Comparison of ENCODE assay signal across 16 cellular contexts in the genomic region with DNA sequence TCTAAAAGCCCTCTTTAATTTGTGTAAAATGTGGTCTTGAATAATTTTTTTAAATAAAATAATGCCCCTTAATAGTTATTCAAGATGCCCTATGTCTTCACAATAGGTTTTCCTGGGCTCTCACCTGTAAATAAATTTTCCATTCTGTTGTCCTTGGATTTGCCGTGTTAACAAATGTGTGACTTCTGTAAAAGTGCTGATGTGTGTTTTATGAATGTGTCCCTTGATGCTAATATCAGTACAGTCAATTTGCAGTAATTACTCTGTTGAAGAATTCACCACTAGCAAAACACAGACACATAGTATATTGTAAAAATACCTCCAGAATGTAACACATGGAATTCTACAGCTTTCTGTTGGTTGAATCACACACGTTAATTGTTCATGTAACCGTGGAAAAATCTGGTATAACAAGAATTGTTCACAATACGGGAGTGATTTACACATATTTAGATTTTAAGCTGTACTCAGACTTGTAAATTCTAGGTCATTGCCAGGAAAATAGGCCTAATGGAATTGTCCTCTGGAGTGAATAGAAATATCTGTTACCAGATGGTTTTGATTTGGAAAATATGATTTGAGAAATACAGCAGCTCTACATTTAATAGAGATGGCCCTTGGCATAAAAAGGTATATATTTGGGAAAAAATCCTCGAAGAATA. TPM values are rescaled to one million over a fixed set of nuclear protein-coding genes. Genes with fewer than 3 reads are reported as not detected.
A peak's percentile ranks its signal among the peaks of the same experiment; 100 is the strongest.
DNase-seq lines count a peak whose midpoint lies in the region; ATAC-seq and TF ChIP-seq lines count a peak whose summit lies in the region.
"Had no signal": no experiment of that assay in that cellular context is flagged by ENCODE, and none has a peak within 500 bp of the region (broad histone marks: within the 10 kb centered on the region; RNA-seq: fewer than 3 reads in every experiment).

No MANE protein-coding gene starts in this region.

- peaks cover 19% of the 10 kb centered on the region for H3K4me1 ChIP-seq in GM23248 (ENCODE audit: insufficient read depth)
- H3K4me1 ChIP-seq in adipocyte (ENCODE audit: control insufficient read depth, insufficient read depth, low read length): peaks cover 5% of the 10 kb centered on the region
- peaks cover 2% of the 10 kb centered on the region for H3K4me1 ChIP-seq in mesenchymal stem cell (ENCODE audit: control insufficient read depth, insufficient read depth, low read depth, low read length)
- H3K4me1 ChIP-seq: SJCRH30 had no signal

- no peak overlapping the region for H2BK120ac ChIP-seq in mesenchymal stem cell (ENCODE audit: low read depth, low read length)

- H3K36me3 ChIP-seq in GM23248 (ENCODE audit: low read depth) (peaks cover 31% of the 10 kb centered on the region; the same call in 1 of the 2 replicates), adipocyte (ENCODE audit: control insufficient read depth, insufficient read depth, low read length, severe bottlenecking) (peaks cover 3% of the 10 kb centered on the region), mesenchymal stem cell (ENCODE audit: control insufficient read depth in 1 of 2, insufficient read depth in 2 of 2, low read depth in 1 of 2, low read length in 2 of 2) (no peaks in the 10 kb centered on the region)
- H3K36me3 ChIP-seq: SJCRH30 had no signal

- no peak overlapping the region for H4K91ac ChIP-seq in mesenchymal stem cell (ENCODE audit: low read length)

- no peak overlapping the region for H4K8ac ChIP-seq in mesenchymal stem cell (ENCODE audit: low read length)

- DNase-seq in AG10803 (ENCODE audit: low read depth) (peak; percentile 94), GM23248 (peak; percentile 62), adipocyte (ENCODE audit: low read depth) (peak; percentile 28), mesenchymal stem cell (no peak), NOMO-1 treated with DMSO at 0.1 percent for 48 hours (lab: John Stamatoyannopoulos, UW; ENCODE audit: unreplicated experiment) (no peak), lower leg skin (ENCODE audit: low spot score in 2 of 2) (no peak)
- DNase-seq: CD4-positive, CD25-positive, alpha-beta regulatory T cell; DMS79; NCI-H1105 treated with DMSO at 0.1 percent for 48 hours; NCI-H2029 treated with DMSO at 0.1 percent for 48 hours; NCI-H226; NCI-H510A treated with DMSO at 0.1 percent for 48 hours; NCI-H82; OCI-M1; SJCRH30 had no signal

- H3F3A ChIP-seq in GM23248 (ENCODE audit: insufficient read depth): peaks cover 38% of the 10 kb centered on the region

- no peaks in the 10 kb centered on the region for H3K79me1 ChIP-seq in mesenchymal stem cell (replicated peaks; ENCODE audit: low read length, poor library complexity, severe bottlenecking)

- no peaks in the 10 kb centered on the region for H3K9me3 ChIP-seq in GM23248 (ENCODE audit: low read depth)
- peaks cover 6% of the 10 kb centered on the region for H3K9me3 ChIP-seq in adipocyte (ENCODE audit: control insufficient read depth, low read length)
- peaks cover 4% of the 10 kb centered on the region for H3K9me3 ChIP-seq in mesenchymal stem cell (ENCODE audit: control insufficient read depth, low read length)

- no peak overlapping the region for H3K4ac ChIP-seq in mesenchymal stem cell (ENCODE audit: low read depth in 1 of 2, low read length in 2 of 2)

- H2BK12ac ChIP-seq in mesenchymal stem cell (ENCODE audit: low read length in 2 of 2): no peak overlapping the region

- no peak for TF ChIP-seq POLR2A in lower leg skin (IDR thresholded peaks at IDR 0.05)

- H3K4me2 ChIP-seq in GM23248 (ENCODE audit: unreplicated experiment) (peak overlapping the region; percentile 38), mesenchymal stem cell (ENCODE audit: low read length, poor library complexity, severe bottlenecking) (no peak overlapping the region)

- no peak overlapping the region for H3K18ac ChIP-seq in mesenchymal stem cell (ENCODE audit: low read depth in 1 of 2, low read length in 2 of 2)

- no peak overlapping the region for H2BK5ac ChIP-seq in mesenchymal stem cell (ENCODE audit: low read depth, low read length, poor library complexity, severe bottlenecking)

- H3K27ac ChIP-seq in GM23248: peak overlapping the region; percentile 46
- no peak overlapping the region for H3K27ac ChIP-seq in mesenchymal stem cell (ENCODE audit: low read length, poor library complexity, severe bottlenecking)
- H3K27ac ChIP-seq: SJCRH30 had no signal

- H4K20me1 ChIP-seq in GM23248 (ENCODE audit: insufficient read depth): no peaks in the 10 kb centered on the region

- no peak for ATAC-seq in HG03159 (IDR thresholded peaks at IDR 0.05; ENCODE audit: unreplicated experiment)

- H3K27me3 ChIP-seq in GM23248 (replicated peaks; ENCODE audit: insufficient read depth) (no peaks in the 10 kb centered on the region), adipocyte (replicated peaks; ENCODE audit: control insufficient read depth, insufficient read depth, low read length) (no peaks in the 10 kb centered on the region), mesenchymal stem cell (ENCODE audit: control insufficient read depth in 1 of 2, insufficient read depth in 1 of 2, low read length in 2 of 2) (no peaks in the 10 kb centered on the region)
- H3K27me3 ChIP-seq: SJCRH30 had no signal

- H2BK15ac ChIP-seq in mesenchymal stem cell (ENCODE audit: low read depth, poor library complexity, severe bottlenecking): no peak overlapping the region

- H3K23ac ChIP-seq in mesenchymal stem cell (ENCODE audit: low read length in 2 of 2): no peak overlapping the region

- H2AFZ ChIP-seq in GM23248 (0 out of 2 replicates have a peak overlapping the region, but pooled peaks have one; percentile 37), mesenchymal stem cell (ENCODE audit: low read depth, low read length) (no peak overlapping the region)

- TF ChIP-seq CTCF in AG10803 (conservative IDR thresholded peaks at IDR 0.05; ENCODE audit: low read length): no peak
- no peak for TF ChIP-seq CTCF in lower leg skin (IDR thresholded peaks at IDR 0.05)

- H3K4me3 ChIP-seq in AG10803 (ENCODE audit: low read length) (no peak overlapping the region), GM23248 (no peak overlapping the region), adipocyte (ENCODE audit: low read length) (no peak overlapping the region), mesenchymal stem cell (ENCODE audit: insufficient read depth in 1 of 2, low read depth in 1 of 2, low read length in 2 of 2) (no peak overlapping the region), lower leg skin (ENCODE audit: low read depth, poor library complexity, severe bottlenecking) (no peak overlapping the region)
- H3K4me3 ChIP-seq: SJCRH30 had no signal

- H3K9me2 ChIP-seq in GM23248 (ENCODE audit: insufficient read depth): no peaks in the 10 kb centered on the region

- H3K79me2 ChIP-seq in GM23248 (ENCODE audit: insufficient read depth): peaks cover 93% of the 10 kb centered on the region

- 23 to 27% methylated on average over 5 of the region's 5 CpGs for WGBS in GM23248 (ENCODE audit: low coverage in 1 of 2, low lambda C conversion rate in 2 of 2, missing lambda C conversion rate in 2 of 2), 2 experiments
- 91% methylated on average over 3 of the region's 5 CpGs for WGBS in mesenchymal stem cell
- 38 to 58% methylated on average over 5 of the region's 5 CpGs for WGBS in lower leg skin, 2 donors

- no peak overlapping the region for H2AK5ac ChIP-seq in mesenchymal stem cell (ENCODE audit: low read length, severe bottlenecking)

- intact Hi-C loops in lower leg skin (cut with DNase I; ENCODE audit: low total_unique reads): no loop called here

- H3K14ac ChIP-seq in mesenchymal stem cell (ENCODE audit: low read length in 2 of 2): no peak overlapping the region

- no peak overlapping the region for H3K9ac ChIP-seq in GM23248
- H3K9ac ChIP-seq in adipocyte (ENCODE audit: low read length): no peak overlapping the region
- peak overlapping the region; percentile 2 for H3K9ac ChIP-seq in mesenchymal stem cell (ENCODE audit: low read length)

- in situ Hi-C loops in GM23248 (cut with MboI): no loop called here

RNA-seq across cellular contexts. Expression of gene KCNK2, which starts 36.8 kb away (rescaled TPM):
- total RNA-seq in GM23248 (2014; rRNA removed; shearing (Covaris generic)): 133 and 145 TPM in 2 replicates
- polyA plus RNA-seq in GM23248 (2016; fragmentation: Nextera tagmentation; extraction: Ambion mirVana): 69.2 and 73.2 TPM in 2 replicates
- 0.25 TPM for polyA plus RNA-seq in mesenchymal stem cell (2013, experiment 1 of 2)
- polyA plus RNA-seq in mesenchymal stem cell (2013, experiment 2 of 2): 0.32 TPM
- 1 to 10 TPM in 3 of 4 donors, under 1 TPM in 1; 0.34 to 5.6 (median 3.9) TPM for total RNA-seq in lower leg skin
- total RNA-seq: CD4-positive, CD25-positive, alpha-beta regulatory T cell; SJCRH30 had no signal
- polyA plus RNA-seq: CD4-positive, CD25-positive, alpha-beta regulatory T cell had no signal

Comparison
In these comparisons a context has a peak if more than half of its experiments do, and no peak if none do; other contexts are left out.
1. DNase-seq: peak in AG10803 (single experiment), GM23248 (single experiment) and adipocyte (single experiment); none in mesenchymal stem cell (single experiment), NOMO-1 treated with DMSO at 0.1 percent for 48 hours (single experiment) and lower leg skin (0 of 2).
2. RNA of gene KCNK2, which starts 36.8 kb away (total RNA-seq): 133 to 145 TPM in GM23248; 0.34 to 5.6 TPM in lower leg skin; every median in the first group is over 10 times any median in the second.